Comparison of ENCODE assay signal across 24 cellular contexts in genomic region chr12:113373440-113373839, GRCh38. TPM values are rescaled to one million over a fixed set of nuclear protein-coding genes. Genes with fewer than 3 reads are reported as not detected.
A peak's percentile ranks its signal among the peaks of the same experiment; 100 is the strongest.
DNase-seq lines count a peak whose midpoint lies in the region; ATAC-seq, FAIRE-seq and TF ChIP-seq lines count a peak whose summit lies in the region.
"Had no signal": no experiment of that assay in that cellular context is flagged by ENCODE, and none has a peak within 500 bp of the region (broad histone marks: within the 10 kb centered on the region; RNA-seq: fewer than 3 reads in every experiment).

No MANE protein-coding gene starts in this region.

- no peaks in the 10 kb centered on the region for H3K79me2 ChIP-seq in H1 (ENCODE audit: control insufficient read depth in 1 of 2, insufficient read depth in 2 of 2, low read length in 2 of 2)

- POLR2A ChIA-PET in H1 (lab: Charles Lee; ENCODE audit: partially characterized antibody) = no interaction called here

- no peaks in the 10 kb centered on the region for H3K4me1 Mint-ChIP-seq in activated naive CD4-positive, alpha-beta T cell treated with anti-CD3 and anti-CD28 coated beads for 36 hours (ENCODE audit: low read depth)
- H3K4me1 Mint-ChIP-seq: GM23338 had no signal

- WGBS in H1 (ENCODE audit: extremely low coverage in 1 of 2, insufficient coverage in 1 of 2, insufficient read length in 1 of 2, insufficient replicate concordance in 2 of 2, low coverage in 1 of 2, low lambda C conversion rate in 2 of 2, missing lambda C conversion rate in 1 of 2), 2 experiments = 80 to 100% methylated on average over 2 to 3 of the region's 3 CpGs

- H3K4ac ChIP-seq in H1 (replicated peaks; ENCODE audit: insufficient read length, low read depth, low read length) = no peak overlapping the region

- H2AFZ ChIP-seq in H1 (ENCODE audit: low read length) = no peak overlapping the region
- H2AFZ ChIP-seq: GM23338 had no signal

- FAIRE-seq in HTR-8/SVneo (lab: Jason Lieb, UNC) = peak; percentile 83
- FAIRE-seq in H1 (lab: Jason Lieb, UNC) = no peak
- FAIRE-seq: A549, D721Med, GM12891, GM18507, H54 had no signal

- no peak overlapping the region for H3K27ac Mint-ChIP-seq in activated naive CD4-positive, alpha-beta T cell treated with anti-CD3 and anti-CD28 coated beads for 36 hours
- H3K27ac Mint-ChIP-seq: CD14-positive monocyte; CD4-positive, alpha-beta T cell; GM23338 had no signal

- peaks cover 0 to 7% (median 0%) of the 10 kb centered on the region in 4 experiments; a peak in 5 of 8 replicates for H3K36me3 ChIP-seq in H1 (ENCODE audit: control insufficient read depth in 2 of 4, insufficient read depth in 4 of 4, low read length in 3 of 4)

- no peaks in the 10 kb centered on the region for H3K9me3 ChIP-seq in H1 (ENCODE audit: insufficient read depth in 2 of 2, low read depth in 1 of 2, low read length in 1 of 2)
- H3K9me3 ChIP-seq: A549, BE2C, HAP-1 had no signal

- CTCF ChIA-PET in H1 (lab: Charles Lee; ENCODE audit: partially characterized antibody) = no interaction called here
- CTCF ChIA-PET in activated naive CD4-positive, alpha-beta T cell treated with anti-CD3 and anti-CD28 coated beads for 36 hours (lab: Charles Lee) = no interaction called here

- no peaks in the 10 kb centered on the region for H3K27me3 ChIP-seq in H1 (replicated peaks in 1 of 4; ENCODE audit: control insufficient read depth in 3 of 4, extremely low read depth in 1 of 4, insufficient read depth in 3 of 4, low read length in 3 of 4)
- H3K27me3 ChIP-seq: BE2C had no signal

- no peaks in the 10 kb centered on the region for H3K9me3 Mint-ChIP-seq in activated naive CD4-positive, alpha-beta T cell treated with anti-CD3 and anti-CD28 coated beads for 36 hours
- H3K9me3 Mint-ChIP-seq: CD14-positive monocyte; CD4-positive, alpha-beta T cell; CD8-positive, alpha-beta memory T cell; GM23338 had no signal

- no peak overlapping the region for H2BK5ac ChIP-seq in H1 (ENCODE audit: low read depth, low read length)

- no peak overlapping the region for H3K9ac ChIP-seq in H1 (replicated peaks in 1 of 4; ENCODE audit: extremely low read depth in 1 of 4, low read depth in 3 of 4, low read length in 3 of 4)
- H3K9ac ChIP-seq: BLaER1 treated with 17β-estradiol and CSF1 and Interleukin-3, amounts not matched to agents 10 nM and 100 nM had no signal

- H2BK15ac ChIP-seq in H1 (ENCODE audit: low read length) = no peak overlapping the region

- H3K56ac ChIP-seq in H1 (replicated peaks; ENCODE audit: insufficient read length, low read depth, low read length) = peak overlapping the region; percentile 92

- no peak for TF ChIP-seq EP300 in H1 (IDR thresholded peaks at IDR 0.05; ENCODE audit: borderline replicate concordance in 1 of 2, low read depth in 2 of 2, low read length in 2 of 2)

- DNase-seq in HTR-8/SVneo (ENCODE audit: insufficient read length, low spot score) (no peak), H1 (ENCODE audit: low read depth in 1 of 2, low spot score in 2 of 2) (no peak)
- DNase-seq in activated naive CD4-positive, alpha-beta T cell treated with anti-CD3 and anti-CD28 coated beads for 36 hours = no peak
- DNase-seq: 8988T; ACHN; AML-193; CD4-positive, alpha-beta T cell; CD8-positive, alpha-beta memory T cell; DMS 273 treated with DMSO at 0.1 percent for 48 hours; DMS79 treated with DMSO at 0.1 percent for 48 hours; GF-D8 had no signal

- ATAC-seq in GM21423 (IDR thresholded peaks at IDR 0.05; ENCODE audit: unreplicated experiment) (no peak), GM21717 (IDR thresholded peaks at IDR 0.05; ENCODE audit: unreplicated experiment) (no peak)
- ATAC-seq: A549, GM23338 had no signal

- H4K91ac ChIP-seq in H1 (replicated peaks; ENCODE audit: insufficient read length, low read length) = no peak overlapping the region

- H3K14ac ChIP-seq in H1 (ENCODE audit: insufficient read length) = no peak overlapping the region

- H4K5ac ChIP-seq in H1 (ENCODE audit: insufficient read length, low read depth, low read length) = no peak overlapping the region

- no peak for TF ChIP-seq POLR2A in H1 (IDR thresholded peaks at IDR 0.05; ENCODE audit: control extremely low read depth in 1 of 2, low read depth in 2 of 2, low read length in 2 of 2)

- H3K36me3 Mint-ChIP-seq in activated naive CD4-positive, alpha-beta T cell treated with anti-CD3 and anti-CD28 coated beads for 36 hours (ENCODE audit: low read depth) = peaks cover 17% of the 10 kb centered on the region

- H2BK12ac ChIP-seq in H1 (ENCODE audit: low read depth, low read length) = no peak overlapping the region

- H3K27me3 Mint-ChIP-seq in activated naive CD4-positive, alpha-beta T cell treated with anti-CD3 and anti-CD28 coated beads for 36 hours (ENCODE audit: low read depth) = no peaks in the 10 kb centered on the region
- H3K27me3 Mint-ChIP-seq: CD4-positive, alpha-beta T cell had no signal

- no peak overlapping the region for H4K8ac ChIP-seq in H1 (ENCODE audit: extremely low read depth, insufficient read depth, low read length)

- intact Hi-C loops in activated naive CD4-positive, alpha-beta T cell treated with anti-CD3 and anti-CD28 coated beads for 36 hours (cut with micrococcal nuclease) = no loop called here

- H3K27ac ChIP-seq in H1 (ENCODE audit: low read depth, low read length) = no peak overlapping the region
- H3K27ac ChIP-seq: A549; BLaER1 treated with 17β-estradiol and CSF1 and Interleukin-3, amounts not matched to agents 10 nM and 100 nM had no signal

- no peak overlapping the region for H2AK5ac ChIP-seq in H1 (ENCODE audit: low read depth, low read length)

- no peak overlapping the region for H3K4me3 Mint-ChIP-seq in activated naive CD4-positive, alpha-beta T cell treated with anti-CD3 and anti-CD28 coated beads for 36 hours
- H3K4me3 Mint-ChIP-seq: CD14-positive monocyte; CD4-positive, alpha-beta T cell; CD8-positive, alpha-beta memory T cell; GM23338 had no signal

- H4K20me1 ChIP-seq in H1 (replicated peaks in 1 of 2; ENCODE audit: control insufficient read depth in 1 of 2, insufficient read depth in 2 of 2, low read length in 2 of 2) = peaks cover 2 to 7% of the 10 kb centered on the region in 2 experiments

- no peak for TF ChIP-seq CTCF in H1 (IDR thresholded peaks at IDR 0.05; ENCODE audit: control extremely low read depth in 1 of 3, insufficient read depth in 1 of 3, low read depth in 1 of 3, low read length in 3 of 3)

- no peak overlapping the region for H3K4me3 ChIP-seq in H1 (ENCODE audit: extremely low read depth in 1 of 4, insufficient read depth in 2 of 4, low read depth in 3 of 4, low read length in 4 of 4)
- H3K4me3 ChIP-seq: A549; BLaER1 treated with 17β-estradiol and CSF1 and Interleukin-3, amounts not matched to agents 10 nM and 100 nM; GM23338; HAP-1 had no signal

- no peak overlapping the region for H3K18ac ChIP-seq in H1 (ENCODE audit: extremely low read depth, low read length)

- no peak overlapping the region for H3K4me2 ChIP-seq in H1 (ENCODE audit: insufficient read depth in 1 of 2, low read depth in 2 of 2, low read length in 2 of 2)
- H3K4me2 ChIP-seq: A549; BLaER1 treated with 17β-estradiol and CSF1 and Interleukin-3, amounts not matched to agents 10 nM and 100 nM; GM23338 had no signal

- no peak overlapping the region for H2BK120ac ChIP-seq in H1 (replicated peaks; ENCODE audit: low read depth, low read length)

- no peak overlapping the region for H2BK20ac ChIP-seq in H1 (ENCODE audit: low read length)

- H3K4me1 ChIP-seq in H1 (replicated peaks in 1 of 4; ENCODE audit: control insufficient read depth in 3 of 4, insufficient read depth in 4 of 4, low read length in 3 of 4) = no peaks in the 10 kb centered on the region
- H3K4me1 ChIP-seq: A549, BE2C, HAP-1 had no signal

- no peak for TF ChIP-seq RAD21 in H1 (IDR thresholded peaks at IDR 0.05 in 1 of 2, conservative IDR thresholded peaks at IDR 0.05 in 1 of 2; ENCODE audit: low read depth in 2 of 2, low read length in 2 of 2)

- no peak overlapping the region for H3K23ac ChIP-seq in H1 (ENCODE audit: insufficient read length)

- H3K23me2 ChIP-seq in H1 (ENCODE audit: low read depth, low read length) = peaks cover 5% of the 10 kb centered on the region; the same call in 1 of the 2 replicates

- H3K79me1 ChIP-seq in H1 (ENCODE audit: low read depth, low read length) = peaks cover 4% of the 10 kb centered on the region; the same call in 1 of the 2 replicates

RNA-seq across cellular contexts. Expression of gene PLBD2, which starts 15.1 kb away (rescaled TPM):
- total RNA-seq in H1 (2021; fragmentation: NEBNext Ultra II Directional; extraction: Animal tissue kit (Norgen Biotek cat#: 25700)) = 33.1 and 33.5 TPM in 2 replicates
- 16.8 and 25.6 TPM in 2 replicates for polyA plus RNA-seq in H1 (2011; rRNA removed)
- polyA plus RNA-seq in H1 (2011; cell fraction: cytosol; rRNA removed) = 15.6 TPM
- 21.4 TPM for polyA plus RNA-seq in H1 (2011; cell fraction: nucleus; rRNA removed)
- 27.5 to 34.4 TPM (median 29.7 TPM) in 4 replicates for polyA plus RNA-seq in H1 (2012, experiment 1 of 2)
- polyA plus RNA-seq in H1 (2012, experiment 2 of 2) = 22.2 TPM
- polyA plus RNA-seq in H1 (2013, experiment 1 of 2) = 83.3 TPM
- polyA plus RNA-seq in H1 (2013, experiment 2 of 2) = 83.3 TPM
- 15.8 and 22.1 TPM in 2 replicates for polyA minus RNA-seq in H1 (2011; rRNA and poly(A)+ RNA removed)
- 25.1 TPM for polyA minus RNA-seq in H1 (2011; cell fraction: cytosol; rRNA and poly(A)+ RNA removed)
- polyA minus RNA-seq in H1 (2011; cell fraction: nucleus; rRNA and poly(A)+ RNA removed) = 12.2 TPM
- 10 to 100 TPM; 13.9 to 14.1 TPM for total RNA-seq in activated naive CD4-positive, alpha-beta T cell treated with anti-CD3 and anti-CD28 coated beads for 36 hours

RNA-seq across cellular contexts. Expression of gene SDS, which starts 30.2 kb away (rescaled TPM):
- total RNA-seq in H1 (2021; fragmentation: NEBNext Ultra II Directional; extraction: Animal tissue kit (Norgen Biotek cat#: 25700)) = not detected in 2 replicates
- polyA plus RNA-seq in H1 (2011; rRNA removed) = 0.21 and 0.38 TPM in 2 replicates
- polyA plus RNA-seq in H1 (2011; cell fraction: cytosol; rRNA removed) = 0.45 TPM
- polyA plus RNA-seq in H1 (2011; cell fraction: nucleus; rRNA removed) = 0.31 TPM
- 0.13 to 0.24 TPM in 2 of 4 replicates, not detected in the others for polyA plus RNA-seq in H1 (2012, experiment 1 of 2)
- polyA plus RNA-seq in H1 (2012, experiment 2 of 2) = not detected
- polyA plus RNA-seq in H1 (2013, experiment 1 of 2) = not detected
- 0.06 TPM for polyA plus RNA-seq in H1 (2013, experiment 2 of 2)
- polyA minus RNA-seq in H1 (2011; rRNA and poly(A)+ RNA removed) = not detected in 2 replicates
- polyA minus RNA-seq in H1 (2011; cell fraction: cytosol; rRNA and poly(A)+ RNA removed) = not detected
- polyA minus RNA-seq in H1 (2011; cell fraction: nucleus; rRNA and poly(A)+ RNA removed) = not detected
- total RNA-seq in activated naive CD4-positive, alpha-beta T cell treated with anti-CD3 and anti-CD28 coated beads for 36 hours = not detected
- total RNA-seq: CD4-positive, alpha-beta T cell; Daoy; GM23338 had no signal
- polyA plus RNA-seq: CD8-positive, alpha-beta memory T cell had no signal

RNA-seq across cellular contexts. Expression of gene SLC8B1, which starts 38.5 kb away (rescaled TPM):
- total RNA-seq in H1 (2021; fragmentation: NEBNext Ultra II Directional; extraction: Animal tissue kit (Norgen Biotek cat#: 25700)) = 11.2 and 11.3 TPM in 2 replicates
- polyA plus RNA-seq in H1 (2011; rRNA removed) = 19.1 and 26.9 TPM in 2 replicates
- polyA plus RNA-seq in H1 (2011; cell fraction: cytosol; rRNA removed) = 13.9 TPM
- polyA plus RNA-seq in H1 (2011; cell fraction: nucleus; rRNA removed) = 35.0 TPM
- 5.9 to 13.1 TPM (median 9.4 TPM) in 4 replicates for polyA plus RNA-seq in H1 (2012, experiment 1 of 2)
- polyA plus RNA-seq in H1 (2012, experiment 2 of 2) = 6.9 TPM
- polyA plus RNA-seq in H1 (2013, experiment 1 of 2) = 15.0 TPM
- polyA plus RNA-seq in H1 (2013, experiment 2 of 2) = 13.8 TPM
- polyA minus RNA-seq in H1 (2011; rRNA and poly(A)+ RNA removed) = 15.9 and 20.1 TPM in 2 replicates
- polyA minus RNA-seq in H1 (2011; cell fraction: cytosol; rRNA and poly(A)+ RNA removed) = 5.6 TPM
- 11.7 TPM for polyA minus RNA-seq in H1 (2011; cell fraction: nucleus; rRNA and poly(A)+ RNA removed)
- total RNA-seq in activated naive CD4-positive, alpha-beta T cell treated with anti-CD3 and anti-CD28 coated beads for 36 hours = 10 to 100 TPM; 20.2 to 20.4 TPM

RNA-seq across cellular contexts. Expression of gene SDSL, which starts 48.7 kb away (rescaled TPM):
- 0.69 TPM in 1 of 2 replicates, not detected in the other for total RNA-seq in H1 (2021; fragmentation: NEBNext Ultra II Directional; extraction: Animal tissue kit (Norgen Biotek cat#: 25700))
- 1.3 and 1.7 TPM in 2 replicates for polyA plus RNA-seq in H1 (2011; rRNA removed)
- polyA plus RNA-seq in H1 (2011; cell fraction: cytosol; rRNA removed) = 1.5 TPM
- 1.5 TPM for polyA plus RNA-seq in H1 (2011; cell fraction: nucleus; rRNA removed)
- polyA plus RNA-seq in H1 (2012, experiment 1 of 2) = 0.42 to 0.74 TPM (median 0.53 TPM) in 3 of 4 replicates, not detected in the other
- 0.42 TPM for polyA plus RNA-seq in H1 (2012, experiment 2 of 2)
- 0.28 TPM for polyA plus RNA-seq in H1 (2013, experiment 1 of 2)
- 0.15 TPM for polyA plus RNA-seq in H1 (2013, experiment 2 of 2)
- 0.27 TPM in 1 of 2 replicates, not detected in the other for polyA minus RNA-seq in H1 (2011; rRNA and poly(A)+ RNA removed)
- polyA minus RNA-seq in H1 (2011; cell fraction: cytosol; rRNA and poly(A)+ RNA removed) = not detected
- not detected for polyA minus RNA-seq in H1 (2011; cell fraction: nucleus; rRNA and poly(A)+ RNA removed)
- not detected for total RNA-seq in activated naive CD4-positive, alpha-beta T cell treated with anti-CD3 and anti-CD28 coated beads for 36 hours
- total RNA-seq: GM23338 had no signal
- polyA plus RNA-seq: CD8-positive, alpha-beta memory T cell; GM23338 had no signal
